ENCODE assay signal across 10 cellular contexts in the genomic region with DNA sequence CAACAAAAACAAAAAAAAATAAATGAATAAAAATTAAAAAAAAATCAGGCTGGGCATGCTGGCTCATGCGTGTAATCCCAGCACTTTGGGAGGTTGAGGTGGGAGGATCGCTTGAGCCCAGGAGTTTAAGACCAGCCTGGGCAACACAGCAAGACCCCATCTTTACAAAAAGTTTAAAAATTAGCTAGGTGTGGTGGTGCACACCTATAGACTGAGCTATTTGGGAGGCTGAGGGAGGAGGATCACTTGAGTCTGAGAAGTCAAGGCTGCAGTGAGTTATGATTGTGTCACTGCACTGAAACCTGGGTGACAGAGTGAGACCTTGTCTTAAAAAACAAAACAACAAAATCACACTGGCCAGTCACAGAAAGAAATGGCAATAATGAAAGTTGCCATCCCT. TPM values are rescaled to one million over a fixed set of nuclear protein-coding genes. Genes with fewer than 3 reads are reported as not detected.
DNase-seq lines count a peak whose midpoint lies in the region; ATAC-seq and TF ChIP-seq lines count a peak whose summit lies in the region.
"Had no signal": no experiment of that assay in that cellular context is flagged by ENCODE, and none has a peak within 500 bp of the region (broad histone marks: within the 10 kb centered on the region; RNA-seq: fewer than 3 reads in every experiment).

No MANE protein-coding gene starts in this region.

- TF ChIP-seq CTCF in OCI-LY7 (conservative IDR thresholded peaks at IDR 0.05; ENCODE audit: low read length), result no peak

- H3K9ac ChIP-seq in stomach smooth muscle (ENCODE audit: low read length in 2 of 2), result no peak overlapping the region

- peaks cover 55% of the 10 kb centered on the region for H3K4me1 Mint-ChIP-seq in activated CD8-positive, alpha-beta memory T cell treated with anti-CD3 and anti-CD28 coated beads, Interleukin-2, amount 10 ng/mL, durations not matched to agents 7 days and 5 days
- peaks cover 29 to 31% of the 10 kb centered on the region in 2 donors for H3K4me1 Mint-ChIP-seq in effector memory CD8-positive, alpha-beta T cell (ENCODE audit: low read depth in 2 of 2)

- H3K4me3 Mint-ChIP-seq in activated CD8-positive, alpha-beta memory T cell treated with anti-CD3 and anti-CD28 coated beads, Interleukin-2, amount 10 ng/mL, durations not matched to agents 7 days and 5 days, result peak overlapping the region; percentile 82
- H3K4me3 Mint-ChIP-seq in effector memory CD8-positive, alpha-beta T cell, result peak overlapping the region; percentile 93 to 96

- H2AFZ ChIP-seq in OCI-LY7 (ENCODE audit: low read length), result peak overlapping the region; percentile 56; the same call in 1 of the 2 replicates

- no peak for DNase-seq in activated CD8-positive, alpha-beta memory T cell treated with anti-CD3 and anti-CD28 coated beads, Interleukin-2, amount 10 ng/mL, durations not matched to agents 7 days and 5 days
- no peak for DNase-seq in activated CD8-positive, alpha-beta memory T cell treated with anti-CD3 and anti-CD28 coated beads, Interleukin-2, amount 50 U/mL, for 48 hours
- DNase-seq in OCI-LY7 (ENCODE audit: low spot score) (no peak), NCI-H1694 (lab: John Stamatoyannopoulos, UW) (no peak), T1000 (lab: John Stamatoyannopoulos, UW) (no peak), GOT3 (lab: John Stamatoyannopoulos, UW) (no peak)
- DNase-seq in effector memory CD8-positive, alpha-beta T cell, result no peak
- DNase-seq: stimulated activated CD4-positive, alpha-beta T cell treated with anti-CD3 and anti-CD28 coated beads, Interleukin-2, amount 100 ng/mL, for 48 hours had no signal

- H3K79me2 ChIP-seq in OCI-LY7 (ENCODE audit: insufficient read depth, low read depth, low read length), result peaks cover 24% of the 10 kb centered on the region

- H3K4me2 ChIP-seq in OCI-LY7 (ENCODE audit: low read length), result peak overlapping the region; percentile 84

- POLR2A ChIA-PET in OCI-LY7 (lab: Charles Lee), result interaction anchor here (0.7 to 2.4 kb wide), 12 partner anchors 11 to 874 kb away, joined by 3 to 10 read pairs (median 3); no protein-coding TSS in a partner anchor

- H3K4me3 ChIP-seq in OCI-LY7 (ENCODE audit: low read depth, low read length, poor library complexity, severe bottlenecking), result peak overlapping the region; percentile 63
- H3K4me3 ChIP-seq in stomach smooth muscle (ENCODE audit: low read length in 2 of 2), result peak overlapping the region; percentile 52 to 66

- H3K4me1 ChIP-seq in OCI-LY7 (ENCODE audit: insufficient read depth, low read length, poor library complexity, severe bottlenecking), result peaks cover 56% of the 10 kb centered on the region
- H3K4me1 ChIP-seq in stomach smooth muscle (ENCODE audit: control insufficient read depth, insufficient read depth, low read length), result peaks cover 11% of the 10 kb centered on the region

- no peaks in the 10 kb centered on the region for H3K9me2 ChIP-seq in OCI-LY7 (ENCODE audit: insufficient read depth, low read length)

- peak overlapping the region; percentile 95 for H3K27ac Mint-ChIP-seq in activated CD8-positive, alpha-beta memory T cell treated with anti-CD3 and anti-CD28 coated beads, Interleukin-2, amount 10 ng/mL, durations not matched to agents 7 days and 5 days
- peak overlapping the region; percentile 87 to 97 for H3K27ac Mint-ChIP-seq in effector memory CD8-positive, alpha-beta T cell

- CTCF ChIA-PET in activated CD8-positive, alpha-beta memory T cell treated with anti-CD3 and anti-CD28 coated beads, Interleukin-2, amount 10 ng/mL, durations not matched to agents 7 days and 5 days (lab: Charles Lee), result interaction anchor here (0.7 to 4.3 kb wide), 16 partner anchors 9 to 316 kb away, joined by 3 to 27 read pairs (median 4); partner anchors contain the start of genes FBXW2 and PSMD5
- CTCF ChIA-PET in OCI-LY7 (lab: Charles Lee; ENCODE audit: unreplicated experiment), result interaction anchor here (0.9 kb wide), 1 partner anchor 11 kb away, joined by 3 read pairs; no protein-coding TSS in a partner anchor

- peaks cover 32% of the 10 kb centered on the region for H3K36me3 ChIP-seq in OCI-LY7 (ENCODE audit: insufficient read depth, low read length)
- H3K36me3 ChIP-seq in stomach smooth muscle (ENCODE audit: control insufficient read depth in 2 of 2, insufficient read depth in 2 of 2, low read length in 2 of 2), result no peaks in the 10 kb centered on the region

- H4K20me1 ChIP-seq in OCI-LY7 (ENCODE audit: insufficient read depth, low read length), result no peaks in the 10 kb centered on the region; the same call in 1 of the 2 replicates

- H3K9me3 Mint-ChIP-seq in activated CD8-positive, alpha-beta memory T cell treated with anti-CD3 and anti-CD28 coated beads, Interleukin-2, amount 10 ng/mL, durations not matched to agents 7 days and 5 days (ENCODE audit: low read depth), result peaks cover 5% of the 10 kb centered on the region
- H3K9me3 Mint-ChIP-seq in effector memory CD8-positive, alpha-beta T cell, result no peaks in the 10 kb centered on the region

- H3K27me3 Mint-ChIP-seq in activated CD8-positive, alpha-beta memory T cell treated with anti-CD3 and anti-CD28 coated beads, Interleukin-2, amount 10 ng/mL, durations not matched to agents 7 days and 5 days, result no peaks in the 10 kb centered on the region
- no peaks in the 10 kb centered on the region for H3K27me3 Mint-ChIP-seq in effector memory CD8-positive, alpha-beta T cell

- H3K36me3 Mint-ChIP-seq in activated CD8-positive, alpha-beta memory T cell treated with anti-CD3 and anti-CD28 coated beads, Interleukin-2, amount 10 ng/mL, durations not matched to agents 7 days and 5 days, result peaks cover 15% of the 10 kb centered on the region
- H3K36me3 Mint-ChIP-seq in effector memory CD8-positive, alpha-beta T cell (ENCODE audit: insufficient read depth), result peaks cover 11% of the 10 kb centered on the region

- no peaks in the 10 kb centered on the region for H3K27me3 ChIP-seq in stomach smooth muscle (ENCODE audit: control insufficient read depth in 1 of 2, insufficient read depth in 2 of 2, low read length in 2 of 2)

- BruUV-seq in OCI-LY7 (replicated peaks; lab: Mats Ljungman, UMichigan), result TSS peak; percentile 43

- peak overlapping the region; percentile 99 for H3K27ac ChIP-seq in OCI-LY7 (ENCODE audit: low read depth, low read length, poor library complexity, severe bottlenecking)
- H3K27ac ChIP-seq in stomach smooth muscle (ENCODE audit: low read length), result no peak overlapping the region
- H3K27ac ChIP-seq: C4-2B had no signal

- no peak for ATAC-seq in activated CD8-positive, alpha-beta memory T cell treated with anti-CD3 and anti-CD28 coated beads, Interleukin-2, amount 10 ng/mL, durations not matched to agents 7 days and 5 days
- ATAC-seq in effector memory CD8-positive, alpha-beta T cell (replicated peaks), result no peak

- intact Hi-C loops in OCI-LY7 (cut with micrococcal nuclease; ENCODE audit: unreplicated experiment), result loop anchor here (5.0 to 10.0 kb wide), 3 partner anchors 89 to 873 kb away; no protein-coding TSS in a partner anchor

- H3K9me3 ChIP-seq in OCI-LY7 (ENCODE audit: low read length), result peaks cover 34% of the 10 kb centered on the region
- H3K9me3 ChIP-seq in stomach smooth muscle (ENCODE audit: control insufficient read depth in 2 of 2, low read length in 2 of 2), result no peaks in the 10 kb centered on the region

RNA-seq across cellular contexts. Expression of gene CNTRL, which starts 3.4 kb away (rescaled TPM):
- total RNA-seq in activated CD8-positive, alpha-beta memory T cell treated with anti-CD3 and anti-CD28 coated beads, Interleukin-2, amount 10 ng/mL, durations not matched to agents 7 days and 5 days, result 100 to 1,000 TPM in 1 of 2 experiments, 10 to 100 TPM in 1; 80.3 to 107 TPM
- 81.4 and 94.9 TPM in 2 replicates for total RNA-seq in OCI-LY7 (2014; rRNA removed; shearing (Covaris generic))
- 113 and 138 TPM in 2 replicates for total RNA-seq in OCI-LY7 (2022)

RNA-seq across cellular contexts. Expression of gene C5, which starts 21.3 kb away (rescaled TPM):
- total RNA-seq in activated CD8-positive, alpha-beta memory T cell treated with anti-CD3 and anti-CD28 coated beads, Interleukin-2, amount 10 ng/mL, durations not matched to agents 7 days and 5 days, result 1 to 10 TPM; 1.9 to 3.0 TPM
- total RNA-seq in OCI-LY7 (2014; rRNA removed; shearing (Covaris generic)), result 2.7 and 3.8 TPM in 2 replicates
- 7.9 and 10.2 TPM in 2 replicates for total RNA-seq in OCI-LY7 (2022)
